Comparison of ENCODE assay signal across 8 cellular contexts in genomic region chr15:84979651-84980050, GRCh38. TPM values are rescaled to one million over a fixed set of nuclear protein-coding genes. Genes with fewer than 3 reads are reported as not detected.
DNase-seq lines count a peak whose midpoint lies in the region; ATAC-seq and TF ChIP-seq lines count a peak whose summit lies in the region.

No MANE protein-coding gene starts in this region.

- H3K4me1 ChIP-seq in uterus = no peaks in the 10 kb centered on the region

- no peaks in the 10 kb centered on the region for H3K36me3 ChIP-seq in uterus

- no peaks in the 10 kb centered on the region for H3K36me3 Mint-ChIP-seq in activated naive CD4-positive, alpha-beta T cell treated with anti-CD3 and anti-CD28 coated beads, Interleukin-2, amount 10 ng/mL, durations not matched to agents 7 days and 5 days
- peaks cover 0 to 6% of the 10 kb centered on the region in 2 donors for H3K36me3 Mint-ChIP-seq in activated naive CD4-positive, alpha-beta T cell treated with anti-CD3 and anti-CD28 coated beads, Interleukin-2, amount 50 U/mL, for 72 hours
- H3K36me3 Mint-ChIP-seq in memory B cell = no peaks in the 10 kb centered on the region

- H3K9me3 ChIP-seq in uterus = no peaks in the 10 kb centered on the region

- H3K27ac ChIP-seq in caudate nucleus (ENCODE audit: low read depth, low read length) (peak overlapping the region; percentile 82), uterus (peak overlapping the region; percentile 89 to 95)

- ATAC-seq in activated naive CD4-positive, alpha-beta T cell treated with anti-CD3 and anti-CD28 coated beads, Interleukin-2, amount 50 U/mL, for 72 hours = no peak
- ATAC-seq in memory B cell (ENCODE audit: low read depth) (no peak), GM21390 (IDR thresholded peaks at IDR 0.05; ENCODE audit: unreplicated experiment) (no peak), GM18517 (IDR thresholded peaks at IDR 0.05; ENCODE audit: unreplicated experiment) (no peak)
- ATAC-seq in activated CD4-positive, CD25-positive, alpha-beta regulatory T cell treated with anti-CD3 and anti-CD28 coated beads, Interleukin-2, amount 50 U/mL, for 24 hours = no peak

- no peak for TF ChIP-seq CTCF in uterus (IDR thresholded peaks at IDR 0.05)

- CTCF ChIA-PET in activated naive CD4-positive, alpha-beta T cell treated with anti-CD3 and anti-CD28 coated beads, Interleukin-2, amount 10 ng/mL, durations not matched to agents 7 days and 5 days (lab: Charles Lee) = interaction anchor here (2.3 kb wide), 1 partner anchor 65 kb away, joined by 6 read pairs; no protein-coding TSS in a partner anchor

- no peak for TF ChIP-seq POLR2A in uterus (IDR thresholded peaks at IDR 0.05)

- peaks cover 38% of the 10 kb centered on the region for H3K27me3 Mint-ChIP-seq in activated naive CD4-positive, alpha-beta T cell treated with anti-CD3 and anti-CD28 coated beads, Interleukin-2, amount 10 ng/mL, durations not matched to agents 7 days and 5 days
- no peaks in the 10 kb centered on the region for H3K27me3 Mint-ChIP-seq in memory B cell

- intact Hi-C loops in uterus (cut with DNase I; ENCODE audit: low total_unique reads) = loop anchor here (10.0 kb wide), 1 partner anchor 45 kb away; no protein-coding TSS in a partner anchor

- no peak for DNase-seq in activated naive CD4-positive, alpha-beta T cell treated with anti-CD3 and anti-CD28 coated beads, Interleukin-2, amount 10 ng/mL, durations not matched to agents 7 days and 5 days
- no peak for DNase-seq in activated naive CD4-positive, alpha-beta T cell treated with anti-CD3 and anti-CD28 coated beads, Interleukin-2, amount 50 U/mL, for 72 hours (ENCODE audit: low spot score in 2 of 2)
- DNase-seq in caudate nucleus (lab: John Stamatoyannopoulos, UW) (peak in 2 of 61 donors; percentile 12 to 17), memory B cell (ENCODE audit: low spot score in 2 of 2) (no peak), uterus (no peak)

- no peak overlapping the region for H3K27ac Mint-ChIP-seq in activated naive CD4-positive, alpha-beta T cell treated with anti-CD3 and anti-CD28 coated beads, Interleukin-2, amount 10 ng/mL, durations not matched to agents 7 days and 5 days
- peak overlapping the region in 1 of 2 donors; percentile 89 for H3K27ac Mint-ChIP-seq in activated naive CD4-positive, alpha-beta T cell treated with anti-CD3 and anti-CD28 coated beads, Interleukin-2, amount 50 U/mL, for 72 hours
- no peak overlapping the region for H3K27ac Mint-ChIP-seq in memory B cell

- peaks cover 37% of the 10 kb centered on the region for H3K4me1 Mint-ChIP-seq in activated naive CD4-positive, alpha-beta T cell treated with anti-CD3 and anti-CD28 coated beads, Interleukin-2, amount 10 ng/mL, durations not matched to agents 7 days and 5 days
- H3K4me1 Mint-ChIP-seq in memory B cell = peaks cover 9% of the 10 kb centered on the region

- no peaks in the 10 kb centered on the region for H3K27me3 ChIP-seq in uterus

- peak overlapping the region in 1 of 2 donors; percentile 82 for H3K4me3 ChIP-seq in uterus

- H3K4me3 Mint-ChIP-seq in activated naive CD4-positive, alpha-beta T cell treated with anti-CD3 and anti-CD28 coated beads, Interleukin-2, amount 10 ng/mL, durations not matched to agents 7 days and 5 days = peak overlapping the region; percentile 89
- peak overlapping the region; percentile 99 for H3K4me3 Mint-ChIP-seq in memory B cell

- H3K9me3 Mint-ChIP-seq in activated naive CD4-positive, alpha-beta T cell treated with anti-CD3 and anti-CD28 coated beads, Interleukin-2, amount 10 ng/mL, durations not matched to agents 7 days and 5 days = no peaks in the 10 kb centered on the region
- H3K9me3 Mint-ChIP-seq in activated naive CD4-positive, alpha-beta T cell treated with anti-CD3 and anti-CD28 coated beads, Interleukin-2, amount 50 U/mL, for 72 hours = no peaks in the 10 kb centered on the region
- H3K9me3 Mint-ChIP-seq in memory B cell = no peaks in the 10 kb centered on the region

RNA-seq across cellular contexts. Expression of gene PDE8A, which starts 2.0 kb away (rescaled TPM):
- 10 to 100 TPM; 29.3 to 53.5 TPM for total RNA-seq in activated naive CD4-positive, alpha-beta T cell treated with anti-CD3 and anti-CD28 coated beads, Interleukin-2, amount 50 U/mL, for 72 hours
- total RNA-seq in uterus = 10 to 100 TPM; 25.1 to 67.0 (median 34.0) TPM
